Comparison of ENCODE assay signal across 1 cellular context in the genomic region with DNA sequence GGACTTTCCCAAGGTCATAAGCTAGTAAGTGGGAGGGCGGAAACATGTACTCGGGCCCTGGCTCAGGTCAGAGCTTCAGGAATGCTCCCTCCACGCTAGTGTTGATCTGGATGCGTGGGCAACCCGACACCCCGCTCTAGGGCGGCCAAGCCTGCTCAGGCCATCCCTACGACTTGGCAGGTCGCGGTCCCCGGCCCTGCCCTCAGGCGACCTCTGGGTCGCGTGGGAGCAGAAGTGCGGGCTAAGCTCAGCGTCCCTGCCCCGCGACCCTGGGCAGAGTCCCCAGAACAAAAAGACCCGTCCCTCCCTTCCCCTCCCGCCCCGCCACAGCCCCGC.
TF ChIP-seq lines count a peak whose summit lies in the region.

No MANE protein-coding gene starts in this region.

TF ChIP-seq in HepG2, 621 proteins besides CTCF, POLR2A, EP300 and RAD21 (continued from another document):
- TF ChIP-seq, protein P1, sequence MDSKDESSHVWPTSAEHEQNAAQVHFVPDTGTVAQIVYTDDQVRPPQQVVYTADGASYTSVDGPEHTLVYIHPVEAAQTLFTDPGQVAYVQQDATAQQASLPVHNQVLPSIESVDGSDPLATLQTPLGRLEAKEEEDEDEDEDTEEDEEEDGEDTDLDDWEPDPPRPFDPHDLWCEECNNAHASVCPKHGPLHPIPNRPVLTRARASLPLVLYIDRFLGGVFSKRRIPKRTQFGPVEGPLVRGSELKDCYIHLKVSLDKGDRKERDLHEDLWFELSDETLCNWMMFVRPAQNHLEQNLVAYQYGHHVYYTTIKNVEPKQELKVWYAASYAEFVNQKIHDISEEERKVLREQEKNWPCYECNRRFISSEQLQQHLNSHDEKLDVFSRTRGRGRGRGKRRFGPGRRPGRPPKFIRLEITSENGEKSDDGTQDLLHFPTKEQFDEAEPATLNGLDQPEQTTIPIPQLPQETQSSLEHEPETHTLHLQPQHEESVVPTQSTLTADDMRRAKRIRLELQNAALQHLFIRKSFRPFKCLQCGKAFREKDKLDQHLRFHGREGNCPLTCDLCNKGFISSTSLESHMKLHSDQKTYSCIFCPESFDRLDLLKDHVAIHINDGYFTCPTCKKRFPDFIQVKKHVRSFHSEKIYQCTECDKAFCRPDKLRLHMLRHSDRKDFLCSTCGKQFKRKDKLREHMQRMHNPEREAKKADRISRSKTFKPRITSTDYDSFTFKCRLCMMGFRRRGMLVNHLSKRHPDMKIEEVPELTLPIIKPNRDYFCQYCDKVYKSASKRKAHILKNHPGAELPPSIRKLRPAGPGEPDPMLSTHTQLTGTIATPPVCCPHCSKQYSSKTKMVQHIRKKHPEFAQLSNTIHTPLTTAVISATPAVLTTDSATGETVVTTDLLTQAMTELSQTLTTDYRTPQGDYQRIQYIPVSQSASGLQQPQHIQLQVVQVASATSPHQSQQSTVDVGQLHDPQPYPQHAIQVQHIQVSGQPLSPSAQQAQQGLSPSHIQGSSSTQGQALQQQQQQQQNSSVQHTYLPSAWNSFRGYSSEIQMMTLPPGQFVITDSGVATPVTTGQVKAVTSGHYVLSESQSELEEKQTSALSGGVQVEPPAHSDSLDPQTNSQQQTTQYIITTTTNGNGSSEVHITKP (CRISPR knock-in tag; IDR thresholded peaks at IDR 0.05; ENCODE audit: low read depth), result no peak
- TF ChIP-seq KDM4B (CRISPR knock-in tag; IDR thresholded peaks at IDR 0.05), result no peak; the same call in 1 of the 2 replicates
- peak; percentile 64; the same call in 1 of the 2 replicates for TF ChIP-seq MTA1 (CRISPR knock-in tag; IDR thresholded peaks at IDR 0.05; ENCODE audit: borderline replicate concordance)
- peak; percentile 75 for TF ChIP-seq ZNF564 (CRISPR knock-in tag; IDR thresholded peaks at IDR 0.05)
- TF ChIP-seq SIN3B (IDR thresholded peaks at IDR 0.05; ENCODE audit: low read length), result 0 out of 2 replicates have a peak, but pooled peaks have one; percentile 19
- TF ChIP-seq, protein P2, sequence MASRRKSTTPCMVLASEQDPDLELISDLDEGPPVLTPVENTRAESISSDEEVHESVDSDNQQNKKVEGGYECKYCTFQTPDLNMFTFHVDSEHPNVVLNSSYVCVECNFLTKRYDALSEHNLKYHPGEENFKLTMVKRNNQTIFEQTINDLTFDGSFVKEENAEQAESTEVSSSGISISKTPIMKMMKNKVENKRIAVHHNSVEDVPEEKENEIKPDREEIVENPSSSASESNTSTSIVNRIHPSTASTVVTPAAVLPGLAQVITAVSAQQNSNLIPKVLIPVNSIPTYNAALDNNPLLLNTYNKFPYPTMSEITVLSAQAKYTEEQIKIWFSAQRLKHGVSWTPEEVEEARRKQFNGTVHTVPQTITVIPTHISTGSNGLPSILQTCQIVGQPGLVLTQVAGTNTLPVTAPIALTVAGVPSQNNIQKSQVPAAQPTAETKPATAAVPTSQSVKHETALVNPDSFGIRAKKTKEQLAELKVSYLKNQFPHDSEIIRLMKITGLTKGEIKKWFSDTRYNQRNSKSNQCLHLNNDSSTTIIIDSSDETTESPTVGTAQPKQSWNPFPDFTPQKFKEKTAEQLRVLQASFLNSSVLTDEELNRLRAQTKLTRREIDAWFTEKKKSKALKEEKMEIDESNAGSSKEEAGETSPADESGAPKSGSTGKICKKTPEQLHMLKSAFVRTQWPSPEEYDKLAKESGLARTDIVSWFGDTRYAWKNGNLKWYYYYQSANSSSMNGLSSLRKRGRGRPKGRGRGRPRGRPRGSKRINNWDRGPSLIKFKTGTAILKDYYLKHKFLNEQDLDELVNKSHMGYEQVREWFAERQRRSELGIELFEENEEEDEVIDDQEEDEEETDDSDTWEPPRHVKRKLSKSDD (CRISPR knock-in tag; IDR thresholded peaks at IDR 0.05; ENCODE audit: low read depth), result no peak
- TF ChIP-seq, protein P3, sequence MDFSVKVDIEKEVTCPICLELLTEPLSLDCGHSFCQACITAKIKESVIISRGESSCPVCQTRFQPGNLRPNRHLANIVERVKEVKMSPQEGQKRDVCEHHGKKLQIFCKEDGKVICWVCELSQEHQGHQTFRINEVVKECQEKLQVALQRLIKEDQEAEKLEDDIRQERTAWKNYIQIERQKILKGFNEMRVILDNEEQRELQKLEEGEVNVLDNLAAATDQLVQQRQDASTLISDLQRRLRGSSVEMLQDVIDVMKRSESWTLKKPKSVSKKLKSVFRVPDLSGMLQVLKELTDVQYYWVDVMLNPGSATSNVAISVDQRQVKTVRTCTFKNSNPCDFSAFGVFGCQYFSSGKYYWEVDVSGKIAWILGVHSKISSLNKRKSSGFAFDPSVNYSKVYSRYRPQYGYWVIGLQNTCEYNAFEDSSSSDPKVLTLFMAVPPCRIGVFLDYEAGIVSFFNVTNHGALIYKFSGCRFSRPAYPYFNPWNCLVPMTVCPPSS (IDR thresholded peaks at IDR 0.05), result no peak
- TF ChIP-seq, protein P4, sequence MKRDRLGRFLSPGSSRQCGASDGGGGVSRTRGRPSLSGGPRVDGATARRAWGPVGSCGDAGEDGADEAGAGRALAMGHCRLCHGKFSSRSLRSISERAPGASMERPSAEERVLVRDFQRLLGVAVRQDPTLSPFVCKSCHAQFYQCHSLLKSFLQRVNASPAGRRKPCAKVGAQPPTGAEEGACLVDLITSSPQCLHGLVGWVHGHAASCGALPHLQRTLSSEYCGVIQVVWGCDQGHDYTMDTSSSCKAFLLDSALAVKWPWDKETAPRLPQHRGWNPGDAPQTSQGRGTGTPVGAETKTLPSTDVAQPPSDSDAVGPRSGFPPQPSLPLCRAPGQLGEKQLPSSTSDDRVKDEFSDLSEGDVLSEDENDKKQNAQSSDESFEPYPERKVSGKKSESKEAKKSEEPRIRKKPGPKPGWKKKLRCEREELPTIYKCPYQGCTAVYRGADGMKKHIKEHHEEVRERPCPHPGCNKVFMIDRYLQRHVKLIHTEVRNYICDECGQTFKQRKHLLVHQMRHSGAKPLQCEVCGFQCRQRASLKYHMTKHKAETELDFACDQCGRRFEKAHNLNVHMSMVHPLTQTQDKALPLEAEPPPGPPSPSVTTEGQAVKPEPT (CRISPR knock-in tag; IDR thresholded peaks at IDR 0.05; ENCODE audit: low read depth), result peak; percentile 49; the same call in 1 of the 2 replicates
- TF ChIP-seq ZNF292 (CRISPR knock-in tag; IDR thresholded peaks at IDR 0.05; ENCODE audit: borderline replicate concordance, low read depth), result peak; percentile 41; the same call in 1 of the 2 replicates
- TF ChIP-seq, protein P5, sequence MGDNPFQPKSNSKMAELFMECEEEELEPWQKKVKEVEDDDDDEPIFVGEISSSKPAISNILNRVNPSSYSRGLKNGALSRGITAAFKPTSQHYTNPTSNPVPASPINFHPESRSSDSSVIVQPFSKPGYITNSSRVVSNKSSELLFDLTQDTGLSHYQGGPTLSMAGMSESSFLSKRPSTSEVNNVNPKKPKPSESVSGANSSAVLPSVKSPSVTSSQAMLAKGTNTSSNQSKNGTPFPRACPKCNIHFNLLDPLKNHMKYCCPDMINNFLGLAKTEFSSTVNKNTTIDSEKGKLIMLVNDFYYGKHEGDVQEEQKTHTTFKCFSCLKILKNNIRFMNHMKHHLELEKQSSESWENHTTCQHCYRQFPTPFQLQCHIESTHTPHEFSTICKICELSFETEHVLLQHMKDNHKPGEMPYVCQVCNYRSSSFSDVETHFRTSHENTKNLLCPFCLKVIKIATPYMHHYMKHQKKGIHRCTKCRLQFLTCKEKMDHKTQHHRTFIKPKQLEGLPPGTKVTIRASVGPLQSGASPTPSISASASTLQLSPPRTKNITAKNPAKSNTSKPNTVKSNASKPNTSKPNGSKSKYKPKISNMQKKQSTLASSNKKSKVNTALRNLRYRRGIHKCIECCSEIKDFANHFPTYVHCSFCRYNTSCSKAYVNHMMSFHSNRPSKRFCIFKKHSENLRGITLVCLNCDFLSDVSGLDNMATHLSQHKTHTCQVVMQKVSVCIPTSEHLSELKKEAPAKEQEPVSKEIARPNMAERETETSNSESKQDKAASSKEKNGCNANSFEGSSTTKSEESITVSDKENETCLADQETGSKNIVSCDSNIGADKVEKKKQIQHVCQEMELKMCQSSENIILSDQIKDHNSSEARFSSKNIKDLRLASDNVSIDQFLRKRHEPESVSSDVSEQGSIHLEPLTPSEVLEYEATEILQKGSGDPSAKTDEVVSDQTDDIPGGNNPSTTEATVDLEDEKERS (CRISPR knock-in tag; IDR thresholded peaks at IDR 0.05), result peak; percentile 61; the same call in 1 of the 2 replicates
- TF ChIP-seq, protein P6, sequence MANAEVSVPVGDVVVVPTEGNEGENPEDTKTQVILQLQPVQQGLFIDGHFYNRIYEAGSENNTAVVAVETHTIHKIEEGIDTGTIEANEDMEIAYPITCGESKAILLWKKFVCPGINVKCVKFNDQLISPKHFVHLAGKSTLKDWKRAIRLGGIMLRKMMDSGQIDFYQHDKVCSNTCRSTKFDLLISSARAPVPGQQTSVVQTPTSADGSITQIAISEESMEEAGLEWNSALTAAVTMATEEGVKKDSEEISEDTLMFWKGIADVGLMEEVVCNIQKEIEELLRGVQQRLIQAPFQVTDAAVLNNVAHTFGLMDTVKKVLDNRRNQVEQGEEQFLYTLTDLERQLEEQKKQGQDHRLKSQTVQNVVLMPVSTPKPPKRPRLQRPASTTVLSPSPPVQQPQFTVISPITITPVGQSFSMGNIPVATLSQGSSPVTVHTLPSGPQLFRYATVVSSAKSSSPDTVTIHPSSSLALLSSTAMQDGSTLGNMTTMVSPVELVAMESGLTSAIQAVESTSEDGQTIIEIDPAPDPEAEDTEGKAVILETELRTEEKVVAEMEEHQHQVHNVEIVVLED (CRISPR knock-in tag; IDR thresholded peaks at IDR 0.05; ENCODE audit: borderline replicate concordance), result 0 out of 2 replicates have a peak, but pooled peaks have one; percentile 49
- TF ChIP-seq NFIB (CRISPR knock-in tag; IDR thresholded peaks at IDR 0.05; ENCODE audit: borderline replicate concordance), result no peak
- TF ChIP-seq PTBP1 (IDR thresholded peaks at IDR 0.05; ENCODE audit: low read depth, low read length, poor library complexity, severe bottlenecking), result no peak
- no peak for TF ChIP-seq JARID2 (CRISPR knock-in tag; IDR thresholded peaks at IDR 0.05; ENCODE audit: insufficient replicate concordance)
- peak; percentile 56; the same call in 1 of the 2 replicates for TF ChIP-seq TBX2 (CRISPR knock-in tag; IDR thresholded peaks at IDR 0.05; ENCODE audit: borderline replicate concordance)
- 0 out of 2 replicates have a peak, but pooled peaks have one; percentile 45 for TF ChIP-seq ZNF446 (CRISPR knock-in tag; IDR thresholded peaks at IDR 0.05)
- TF ChIP-seq ZNF614 (CRISPR knock-in tag; IDR thresholded peaks at IDR 0.05; ENCODE audit: borderline replicate concordance), result peak; percentile 64; the same call in 1 of the 2 replicates
- no peak for TF ChIP-seq ZNF839 (CRISPR knock-in tag; IDR thresholded peaks at IDR 0.05; ENCODE audit: borderline replicate concordance)
- peak; percentile 16; the same call in 1 of the 2 replicates for TF ChIP-seq ZNF547 (CRISPR knock-in tag; IDR thresholded peaks at IDR 0.05)
- no peak for TF ChIP-seq PLRG1 (conservative IDR thresholded peaks at IDR 0.05)
- peak; percentile 53 for TF ChIP-seq NR2C2 (CRISPR knock-in tag; IDR thresholded peaks at IDR 0.05; ENCODE audit: borderline replicate concordance)
